In genomic region chr3:138097192-138097829, GRCh38 we compare ENCODE assay signal across 9 cellular contexts. TPM values are rescaled to one million over a fixed set of nuclear protein-coding genes. Genes with fewer than 3 reads are reported as not detected.
DNase-seq lines count a peak whose midpoint lies in the region; ATAC-seq and TF ChIP-seq lines count a peak whose summit lies in the region.
"Had no signal": no experiment of that assay in that cellular context is flagged by ENCODE, and none has a peak within 500 bp of the region (broad histone marks: within the 10 kb centered on the region; RNA-seq: fewer than 3 reads in every experiment).

No MANE protein-coding gene starts in this region.

- no peak for ATAC-seq in HG02759 (IDR thresholded peaks at IDR 0.05; ENCODE audit: unreplicated experiment)

- H4K20me1 ChIP-seq in MM.1S (ENCODE audit: insufficient read depth, low read length) = no peaks in the 10 kb centered on the region

- DNase-seq in GM12865 (ENCODE audit: low read depth) (peak; percentile 16), MM.1S (no peak), fibroblast of villous mesenchyme (ENCODE audit: low read depth) (no peak), coronary artery (ENCODE audit: low spot score) (no peak), NCI-H345 treated with DMSO at 0.1 percent for 48 hours (lab: John Stamatoyannopoulos, UW; ENCODE audit: unreplicated experiment) (no peak)
- DNase-seq in activated CD8-positive, alpha-beta memory T cell treated with anti-CD3 and anti-CD28 coated beads for 24 hours = no peak
- DNase-seq: NCI-H1092 treated with DMSO at 0.1 percent for 48 hours had no signal

- H3K27ac ChIP-seq in 22Rv1 (no peak overlapping the region), MM.1S (ENCODE audit: low read length) (no peak overlapping the region), coronary artery (no peak overlapping the region)

- H3K36me3 ChIP-seq in MM.1S (replicated peaks; ENCODE audit: insufficient read depth, low read length) = no peaks in the 10 kb centered on the region

- H2AFZ ChIP-seq in MM.1S (ENCODE audit: low read length) = no peak overlapping the region

- H3K27me3 ChIP-seq in MM.1S (replicated peaks; ENCODE audit: insufficient read depth, low read length) = no peaks in the 10 kb centered on the region; the same call in 1 of the 2 replicates

- H3K9me3 ChIP-seq in MM.1S (replicated peaks; ENCODE audit: insufficient read depth, low read length) = no peaks in the 10 kb centered on the region

- no peaks in the 10 kb centered on the region for H3K79me2 ChIP-seq in MM.1S (ENCODE audit: low read length)

- no peak overlapping the region for H3K4me2 ChIP-seq in MM.1S (ENCODE audit: low read depth, low read length)

- no peaks in the 10 kb centered on the region for H3F3A ChIP-seq in MM.1S (ENCODE audit: insufficient read depth, low read length)

- no peak overlapping the region for H3K9ac ChIP-seq in MM.1S (ENCODE audit: low read length)

- H3K4me1 ChIP-seq in MM.1S (ENCODE audit: low read length) = no peaks in the 10 kb centered on the region

- H3K4me3 ChIP-seq in GM12865 (ENCODE audit: low read depth, low read length) = no peak overlapping the region
- H3K4me3 ChIP-seq in MM.1S (ENCODE audit: low read length) = no peak overlapping the region
- no peak overlapping the region for H3K4me3 ChIP-seq in fibroblast of villous mesenchyme (ENCODE audit: low read depth, low read length)
- H3K4me3 ChIP-seq in coronary artery = no peak overlapping the region

- TF ChIP-seq CTCF in 22Rv1 (IDR thresholded peaks at IDR 0.05) = peak; percentile 25
- peak; percentile 69 for TF ChIP-seq CTCF in GM12865 (IDR thresholded peaks at IDR 0.05; ENCODE audit: insufficient read depth, low read depth, low read length, missing control alignments)
- peak; percentile 43 for TF ChIP-seq CTCF in MM.1S (IDR thresholded peaks at IDR 0.05; ENCODE audit: low read length)
- peak; percentile 48 for TF ChIP-seq CTCF in fibroblast of villous mesenchyme (IDR thresholded peaks at IDR 0.05; ENCODE audit: insufficient read depth, low read depth, low read length)
- TF ChIP-seq CTCF in coronary artery (IDR thresholded peaks at IDR 0.05) = no peak

- no peaks in the 10 kb centered on the region for H3K9me2 ChIP-seq in MM.1S (replicated peaks; ENCODE audit: insufficient read depth, low read length)

RNA-seq across cellular contexts. Expression of gene DZIP1L, which starts 18.1 kb away (rescaled TPM):
- 51.5 and 52.7 TPM in 2 replicates for total RNA-seq in fibroblast of villous mesenchyme

RNA-seq across cellular contexts. Expression of gene A4GNT, which starts 34.9 kb away (rescaled TPM):
- under 0.01 TPM in 1 of 2 replicates, not detected in the other for total RNA-seq in fibroblast of villous mesenchyme
